In genomic region chr6:33710296-33711121, GRCh38 we compare ENCODE assay signal across 8 cellular contexts. TPM values are rescaled to one million over a fixed set of nuclear protein-coding genes. Genes with fewer than 3 reads are reported as not detected.
DNase-seq lines count a peak whose midpoint lies in the region; ATAC-seq, FAIRE-seq and TF ChIP-seq lines count a peak whose summit lies in the region.

No MANE protein-coding gene starts in this region.

- FAIRE-seq in GM19239 (lab: Jason Lieb, UNC), result no peak

- peaks cover 3% of the 10 kb centered on the region for H3K27me3 Mint-ChIP-seq in activated T-helper 1 cell treated with anti-CD3 and anti-CD28 coated beads, Interleukin-12 subunit alpha, Interleukin-12 subunit beta, Interleukin-2, Interleukin-4 antibody, amounts not matched to agents 30 ng/mL and 10 ng/mL and 1 ng/mL, durations not matched to agents 14 hours and 24 hours and 36 hours (ENCODE audit: insufficient read depth)
- H3K27me3 Mint-ChIP-seq in immature natural killer cell (ENCODE audit: low read depth in 3 of 3), result peaks cover 4 to 9% (median 5%) of the 10 kb centered on the region in 3 donors

- in situ Hi-C loops in HAP-1 (cut with MboI; ENCODE audit: low sequenced_read_pairs), result no loop called here

- no peak for TF ChIP-seq CTCF in AG09309 (IDR thresholded peaks at IDR 0.05; ENCODE audit: control insufficient read depth, insufficient read depth, low read depth, low read length, missing control alignments)
- no peak for TF ChIP-seq CTCF in tibial artery (IDR thresholded peaks at IDR 0.05)

- H3K4me3 Mint-ChIP-seq in activated T-helper 1 cell treated with anti-CD3 and anti-CD28 coated beads, Interleukin-12 subunit alpha, Interleukin-12 subunit beta, Interleukin-2, Interleukin-4 antibody, amounts not matched to agents 30 ng/mL and 10 ng/mL and 1 ng/mL, durations not matched to agents 14 hours and 24 hours and 36 hours, result peak overlapping the region; percentile 95
- H3K4me3 Mint-ChIP-seq in immature natural killer cell, result peak overlapping the region; percentile 98 to 100 (median 98)

- peaks cover 22% of the 10 kb centered on the region for H3K36me3 Mint-ChIP-seq in activated T-helper 1 cell treated with anti-CD3 and anti-CD28 coated beads, Interleukin-12 subunit alpha, Interleukin-12 subunit beta, Interleukin-2, Interleukin-4 antibody, amounts not matched to agents 30 ng/mL and 10 ng/mL and 1 ng/mL, durations not matched to agents 14 hours and 24 hours and 36 hours (ENCODE audit: low read depth)
- H3K36me3 Mint-ChIP-seq in immature natural killer cell, result peaks cover 0 to 4% (median 0%) of the 10 kb centered on the region in 3 donors

- intact Hi-C loops in activated T-helper 1 cell treated with anti-CD3 and anti-CD28 coated beads, Interleukin-12 subunit alpha, Interleukin-12 subunit beta, Interleukin-2, Interleukin-4 antibody, amounts not matched to agents 30 ng/mL and 10 ng/mL and 1 ng/mL, durations not matched to agents 14 hours and 24 hours and 36 hours (cut with micrococcal nuclease), result loop anchor here (1.0 to 10.0 kb wide), 10 partner anchors 10 to 506 kb away; partner anchors contain the start of genes HSD17B8, ITPR3, RING1 and RXRB
- intact Hi-C loops in tibial artery (cut with DNase I; ENCODE audit: low total_unique reads), result loop anchor here (10.0 kb wide), 1 partner anchor 54 kb away; no protein-coding TSS in a partner anchor

- DNase-seq in AG09309 (ENCODE audit: low read depth) (no peak), HAP-1 (ENCODE audit: low spot score in 2 of 2) (no peak), immature natural killer cell (no peak), tibial artery (no peak), GM19239 (ENCODE audit: insufficient read length, low spot score) (no peak), anterior cingulate cortex (lab: John Stamatoyannopoulos, UW) (no peak)
- DNase-seq in activated T-helper 1 cell treated with anti-CD3 and anti-CD28 coated beads, Interleukin-12 subunit alpha, Interleukin-12 subunit beta, Interleukin-2, Interleukin-4 antibody, amounts not matched to agents 30 ng/mL and 10 ng/mL and 1 ng/mL, durations not matched to agents 14 hours and 24 hours and 36 hours (ENCODE audit: low spot score), result no peak

- no peaks in the 10 kb centered on the region for H3K9me3 Mint-ChIP-seq in activated T-helper 1 cell treated with anti-CD3 and anti-CD28 coated beads, Interleukin-12 subunit alpha, Interleukin-12 subunit beta, Interleukin-2, Interleukin-4 antibody, amounts not matched to agents 30 ng/mL and 10 ng/mL and 1 ng/mL, durations not matched to agents 14 hours and 24 hours and 36 hours
- H3K9me3 Mint-ChIP-seq in immature natural killer cell, result no peaks in the 10 kb centered on the region

- no peaks in the 10 kb centered on the region; the same call in 1 of the 2 replicates for H3K9me3 ChIP-seq in HAP-1
- H3K9me3 ChIP-seq in tibial artery, result no peaks in the 10 kb centered on the region

- H3K4me1 ChIP-seq in HAP-1 (peaks cover 21% of the 10 kb centered on the region), tibial artery (peaks cover 0 to 9% (median 7%) of the 10 kb centered on the region in 4 donors)

- H3K4me3 ChIP-seq in AG09309 (ENCODE audit: control insufficient read depth, low read depth, low read length) (peak overlapping the region; percentile 93), HAP-1 (peak overlapping the region; percentile 98), tibial artery (peak overlapping the region; percentile 67 to 77)

- H3K27ac Mint-ChIP-seq in activated T-helper 1 cell treated with anti-CD3 and anti-CD28 coated beads, Interleukin-12 subunit alpha, Interleukin-12 subunit beta, Interleukin-2, Interleukin-4 antibody, amounts not matched to agents 30 ng/mL and 10 ng/mL and 1 ng/mL, durations not matched to agents 14 hours and 24 hours and 36 hours, result peak overlapping the region; percentile 99
- peak overlapping the region; percentile 87 to 99 (median 98) for H3K27ac Mint-ChIP-seq in immature natural killer cell

- H3K4me1 Mint-ChIP-seq in activated T-helper 1 cell treated with anti-CD3 and anti-CD28 coated beads, Interleukin-12 subunit alpha, Interleukin-12 subunit beta, Interleukin-2, Interleukin-4 antibody, amounts not matched to agents 30 ng/mL and 10 ng/mL and 1 ng/mL, durations not matched to agents 14 hours and 24 hours and 36 hours (ENCODE audit: low read depth), result peaks cover 42% of the 10 kb centered on the region
- H3K4me1 Mint-ChIP-seq in immature natural killer cell, result peaks cover 25 to 27% of the 10 kb centered on the region in 2 donors

- H3K36me3 ChIP-seq in HAP-1 (replicated peaks), result peaks cover 31% of the 10 kb centered on the region
- no peaks in the 10 kb centered on the region for H3K36me3 ChIP-seq in tibial artery

- no peak for ATAC-seq in GM21528 (IDR thresholded peaks at IDR 0.05; ENCODE audit: low FRiP score, unreplicated experiment)

- H3K27ac ChIP-seq in tibial artery, result peak overlapping the region in 1 of 2 donors; percentile 77

- H3K27me3 ChIP-seq in HAP-1 (ENCODE audit: low read depth) (no peaks in the 10 kb centered on the region), tibial artery (no peaks in the 10 kb centered on the region)

RNA-seq across cellular contexts. Expression of gene UQCC2, which starts 1.0 kb away (rescaled TPM):
- 123 and 139 TPM in 2 replicates for total RNA-seq in activated T-helper 1 cell treated with anti-CD3 and anti-CD28 coated beads, Interleukin-12 subunit alpha, Interleukin-12 subunit beta, Interleukin-2, Interleukin-4 antibody, amounts not matched to agents 30 ng/mL and 10 ng/mL and 1 ng/mL, durations not matched to agents 14 hours and 24 hours and 36 hours
- 10 to 100 TPM; 27.9 to 48.8 (median 37.4) TPM for polyA plus RNA-seq in immature natural killer cell

RNA-seq across cellular contexts. Expression of gene IP6K3, which starts 36.2 kb away (rescaled TPM):
- not detected in 2 replicates for total RNA-seq in activated T-helper 1 cell treated with anti-CD3 and anti-CD28 coated beads, Interleukin-12 subunit alpha, Interleukin-12 subunit beta, Interleukin-2, Interleukin-4 antibody, amounts not matched to agents 30 ng/mL and 10 ng/mL and 1 ng/mL, durations not matched to agents 14 hours and 24 hours and 36 hours
- not detected for polyA plus RNA-seq in immature natural killer cell
